Comparison of ENCODE assay signal across 15 cellular contexts in the genomic region with DNA sequence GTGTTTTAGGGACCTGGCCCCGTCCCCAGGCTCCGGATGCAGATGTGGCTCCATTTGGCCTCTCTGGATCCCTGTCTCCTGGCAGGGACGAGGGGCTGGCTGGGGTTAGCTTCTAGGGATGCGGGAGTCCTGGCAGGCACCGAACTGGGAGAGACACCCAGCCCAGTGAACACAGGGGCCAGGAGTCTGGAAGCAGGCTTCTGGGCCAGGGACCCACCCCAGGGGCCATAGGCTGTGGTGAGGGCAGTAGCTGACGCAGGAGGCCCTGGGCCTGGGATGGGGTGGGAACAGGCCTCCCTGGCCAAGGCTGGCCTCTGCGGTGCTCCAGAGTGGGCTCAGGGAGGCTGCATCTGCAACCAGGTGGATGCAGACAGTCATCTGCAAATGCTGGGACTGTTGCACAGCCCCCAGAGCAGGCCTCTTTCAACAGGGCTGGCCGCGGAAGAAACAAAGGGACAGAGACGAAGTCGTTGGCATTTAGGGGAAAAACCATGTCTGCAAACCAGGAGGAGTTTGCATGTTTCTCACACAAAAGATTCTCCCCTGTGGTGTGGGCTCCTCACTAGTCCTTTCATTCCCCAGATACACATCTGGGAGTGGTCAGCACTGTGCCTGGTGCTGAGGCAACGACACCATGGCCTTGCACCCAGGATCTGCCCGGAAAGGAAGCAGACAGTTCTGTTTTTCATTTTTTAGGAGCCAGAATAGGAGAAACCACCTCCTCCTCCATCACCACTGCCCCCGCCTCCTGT. TPM values are rescaled to one million over a fixed set of nuclear protein-coding genes. Genes with fewer than 3 reads are reported as not detected.
"Had no signal": no experiment of that assay in that cellular context is flagged by ENCODE, and none has a peak within 500 bp of the region (broad histone marks: within the 10 kb centered on the region; RNA-seq: fewer than 3 reads in every experiment).

No MANE protein-coding gene starts in this region.

- H3K27ac Mint-ChIP-seq: activated CD8-positive, alpha-beta memory T cell treated with anti-CD3 and anti-CD28 coated beads, Interleukin-2, amount 10 ng/mL, durations not matched to agents 7 days and 5 days; activated naive CD8-positive, alpha-beta T cell treated with anti-CD3 and anti-CD28 coated beads for 36 hours; activated T-cell treated with anti-CD3 and anti-CD28 coated beads, Interleukin-2, amount 50 U/mL, for 24 hours; stimulated activated memory B cell treated with anti-CD40 and anti-IgM and Interleukin-4, amounts not matched to agents 10 μg/mL and 1 μg/mL and 100 μg/mL, for 72 hours had no signal

- H3K27ac ChIP-seq: left lung, right atrium auricular region, tibial nerve had no signal

- H3K4me1 Mint-ChIP-seq: activated CD8-positive, alpha-beta memory T cell treated with anti-CD3 and anti-CD28 coated beads, Interleukin-2, amount 10 ng/mL, durations not matched to agents 7 days and 5 days; activated naive CD8-positive, alpha-beta T cell treated with anti-CD3 and anti-CD28 coated beads for 36 hours; stimulated activated memory B cell treated with anti-CD40 and anti-IgM and Interleukin-4, amounts not matched to agents 10 μg/mL and 1 μg/mL and 100 μg/mL, for 72 hours had no signal

- ATAC-seq: activated CD4-positive, CD25-positive, alpha-beta regulatory T cell treated with anti-CD3 and anti-CD28 coated beads, Interleukin-2, amount 50 U/mL, for 24 hours; activated CD8-positive, alpha-beta memory T cell treated with anti-CD3 and anti-CD28 coated beads, Interleukin-2, amount 10 ng/mL, durations not matched to agents 7 days and 5 days; left lung had no signal

- H3K9me3 Mint-ChIP-seq: activated naive CD8-positive, alpha-beta T cell treated with anti-CD3 and anti-CD28 coated beads for 36 hours; activated T-cell treated with anti-CD3 and anti-CD28 coated beads, Interleukin-2, amount 50 U/mL, for 24 hours had no signal

- DNase-seq: activated CD4-positive, alpha-beta T cell treated with anti-CD3 and anti-CD28 coated beads, Interleukin-2, amount 50 U/mL, for 4 hours; activated CD8-positive, alpha-beta memory T cell treated with anti-CD3 and anti-CD28 coated beads, Interleukin-2, amount 10 ng/mL, durations not matched to agents 7 days and 5 days; activated gamma-delta T cell treated with Interleukin-2 at 50 U/mL for 16 hours; activated naive CD8-positive, alpha-beta T cell treated with anti-CD3 and anti-CD28 coated beads for 36 hours; activated T-cell treated with anti-CD3 and anti-CD28 coated beads, Interleukin-2, amount 50 U/mL, for 24 hours; cerebellar nuclear complex; hypothalamus; mesendoderm; posterior cingulate gyrus; small intestine had no signal

- H3K4me1 ChIP-seq: left lung, right atrium auricular region, tibial nerve had no signal

- H3K27me3 ChIP-seq: left lung, right atrium auricular region, tibial nerve had no signal

- H3K4me3 Mint-ChIP-seq: activated CD8-positive, alpha-beta memory T cell treated with anti-CD3 and anti-CD28 coated beads, Interleukin-2, amount 10 ng/mL, durations not matched to agents 7 days and 5 days; activated naive CD8-positive, alpha-beta T cell treated with anti-CD3 and anti-CD28 coated beads for 36 hours; activated T-cell treated with anti-CD3 and anti-CD28 coated beads, Interleukin-2, amount 50 U/mL, for 24 hours; stimulated activated memory B cell treated with anti-CD40 and anti-IgM and Interleukin-4, amounts not matched to agents 10 μg/mL and 1 μg/mL and 100 μg/mL, for 72 hours had no signal

- H3K9me3 ChIP-seq: left lung, right atrium auricular region, tibial nerve had no signal

- H3K36me3 Mint-ChIP-seq: activated CD8-positive, alpha-beta memory T cell treated with anti-CD3 and anti-CD28 coated beads, Interleukin-2, amount 10 ng/mL, durations not matched to agents 7 days and 5 days; activated naive CD8-positive, alpha-beta T cell treated with anti-CD3 and anti-CD28 coated beads for 36 hours; stimulated activated memory B cell treated with anti-CD40 and anti-IgM and Interleukin-4, amounts not matched to agents 10 μg/mL and 1 μg/mL and 100 μg/mL, for 72 hours had no signal

- H3K4me3 ChIP-seq: left lung, right atrium auricular region, tibial nerve had no signal

- H3K27me3 Mint-ChIP-seq: activated naive CD8-positive, alpha-beta T cell treated with anti-CD3 and anti-CD28 coated beads for 36 hours; stimulated activated memory B cell treated with anti-CD40 and anti-IgM and Interleukin-4, amounts not matched to agents 10 μg/mL and 1 μg/mL and 100 μg/mL, for 72 hours had no signal

- H3K36me3 ChIP-seq: left lung, right atrium auricular region, tibial nerve had no signal

RNA-seq across cellular contexts. Expression of a gene that starts 36.4 kb away (rescaled TPM):
- total RNA-seq: right atrium auricular region had no signal
